24 cellular contexts compared by ENCODE assay signal in the genomic region with DNA sequence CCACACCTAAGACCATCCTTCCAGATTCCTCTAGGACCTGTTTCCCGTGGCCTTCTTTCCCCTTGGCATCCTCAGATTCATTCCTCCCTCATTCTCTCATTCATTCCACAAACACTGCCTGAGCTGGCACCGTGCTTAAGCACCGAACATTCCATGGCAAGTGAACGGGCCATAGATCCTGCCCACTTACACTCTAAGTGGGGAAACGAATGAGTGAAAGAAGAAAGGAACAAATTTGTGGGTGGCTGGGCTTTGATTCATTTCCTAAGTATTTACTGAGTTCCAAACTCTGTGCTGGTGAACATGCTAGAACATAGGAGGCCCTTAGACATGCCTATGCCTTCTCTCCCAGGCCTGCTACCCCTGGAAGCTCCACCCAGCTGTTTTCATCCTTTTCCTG.
"Had no signal": no experiment of that assay in that cellular context is flagged by ENCODE, and none has a peak within 500 bp of the region (broad histone marks: within the 10 kb centered on the region; RNA-seq: fewer than 3 reads in every experiment).

No MANE protein-coding gene starts in this region.

- H3K9me3 ChIP-seq: body of pancreas, gastroesophageal sphincter, ovary, prostate gland, tibial nerve had no signal

- H3K36me3 ChIP-seq: gastroesophageal sphincter, ovary, prostate gland, tibial nerve had no signal

- DNase-seq: activated B cell treated with CpG ODN at 0.5 μM for 24 hours; activated CD4-positive, alpha-beta T cell treated with anti-CD3 and anti-CD28 coated beads for 36 hours; activated CD4-positive, alpha-beta T cell treated with anti-CD3 and anti-CD28 coated beads, Interleukin-2, amount 50 U/mL, for 4 hours; activated CD8-positive, alpha-beta memory T cell treated with anti-CD3 and anti-CD28 coated beads for 24 hours; activated CD8-positive, alpha-beta memory T cell treated with anti-CD3 and anti-CD28 coated beads, Interleukin-2, amount 50 U/mL, for 48 hours; activated naive CD4-positive, alpha-beta T cell treated with Interleukin-2 at 50 U/mL for 16 hours; activated naive CD8-positive, alpha-beta T cell treated with anti-CD3 and anti-CD28 coated beads for 36 hours; activated T-cell treated with anti-CD3 and anti-CD28 coated beads, Interleukin-2, amount 50 U/mL, for 48 hours; amniotic stem cell; body of pancreas; effector CD8-positive, alpha-beta T cell; head of caudate nucleus; islet precursor cell; natural killer cell; ovary; stimulated activated CD4-positive, alpha-beta T cell treated with anti-CD3 and anti-CD28 coated beads, Interleukin-4, amount 100 ng/mL, for 24 hours; stimulated activated naive CD8-positive, alpha-beta T cell treated with anti-CD3 and anti-CD28 coated beads, Interleukin-15, Interleukin-2, amounts not matched to agents 100 U/mL and 50 U/mL, for 24 hours; T-helper 9 cell had no signal

- H3K4me1 ChIP-seq: prostate gland had no signal

- H3K4me3 ChIP-seq: body of pancreas, gastroesophageal sphincter, lung, ovary, prostate gland, tibial nerve had no signal

- H3K27me3 ChIP-seq: ovary had no signal

- ATAC-seq: activated CD4-positive, alpha-beta T cell treated with anti-CD3 and anti-CD28 coated beads for 36 hours; body of pancreas; esophagus mucosa; gastroesophageal sphincter; left lobe of liver; natural killer cell; stimulated activated naive CD8-positive, alpha-beta T cell treated with anti-CD3 and anti-CD28 coated beads, Interleukin-15, Interleukin-2, amounts not matched to agents 100 U/mL and 50 U/mL, for 24 hours had no signal

- H3K27ac ChIP-seq: body of pancreas, gastroesophageal sphincter, ovary, prostate gland, tibial nerve had no signal
